In the genomic region with DNA sequence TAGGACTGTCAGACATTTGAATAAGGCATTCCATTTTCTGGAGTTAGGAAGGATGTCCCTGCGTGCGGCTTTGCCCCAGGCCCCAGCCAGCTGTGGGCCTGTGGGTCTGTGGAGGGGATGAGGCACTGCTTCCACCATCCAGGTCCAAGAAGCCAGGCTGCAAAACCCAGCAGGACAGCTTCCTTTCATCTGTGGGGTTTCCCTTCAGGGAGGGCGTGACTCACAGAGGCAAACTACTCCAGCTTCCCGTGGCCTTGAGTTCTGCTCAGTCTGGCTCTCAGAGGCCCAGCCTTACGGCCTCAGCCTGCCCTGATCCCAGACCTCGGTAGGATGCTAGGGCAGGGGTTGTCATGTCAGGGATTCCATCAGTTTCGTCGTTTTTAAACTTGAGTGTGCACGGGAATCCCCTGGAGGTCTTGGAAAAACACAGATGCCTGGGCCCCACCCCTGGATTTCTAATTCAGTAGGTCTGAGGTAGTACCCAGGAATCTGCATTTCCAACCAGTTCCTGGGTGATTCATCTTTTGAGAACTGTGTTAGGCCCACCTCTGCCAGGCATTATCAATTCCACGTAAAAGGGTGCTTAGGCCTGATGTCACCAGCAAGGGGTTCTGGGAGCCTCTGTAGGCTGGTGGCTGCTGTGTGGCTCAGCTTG, we compare ENCODE assay signal across 13 cellular contexts. TPM values are rescaled to one million over a fixed set of nuclear protein-coding genes. Genes with fewer than 3 reads are reported as not detected.
DNase-seq lines count a peak whose midpoint lies in the region; ATAC-seq, FAIRE-seq and TF ChIP-seq lines count a peak whose summit lies in the region.
"Had no signal": no experiment of that assay in that cellular context is flagged by ENCODE, and none has a peak within 500 bp of the region (broad histone marks: within the 10 kb centered on the region; RNA-seq: fewer than 3 reads in every experiment).

No MANE protein-coding gene starts in this region.

- ATAC-seq in HG02798 (IDR thresholded peaks at IDR 0.05; ENCODE audit: poor library complexity, unreplicated experiment) = no peak

- no peak for FAIRE-seq in D721Med (lab: Jason Lieb, UNC)

- H3K4me3 ChIP-seq in fibroblast of mammary gland (ENCODE audit: control insufficient read depth, low read depth, low read length) = no peak overlapping the region
- H3K4me3 ChIP-seq: HAP-1, left ventricle myocardium inferior had no signal

- TF ChIP-seq CTCF in VCaP (conservative IDR thresholded peaks at IDR 0.05) = no peak
- TF ChIP-seq CTCF in fibroblast of mammary gland (conservative IDR thresholded peaks at IDR 0.05; ENCODE audit: control insufficient read depth, insufficient read depth, low read depth, low read length) = no peak
- no peak for TF ChIP-seq CTCF in D721Med (IDR thresholded peaks at IDR 0.05; ENCODE audit: insufficient read depth, missing control alignments)

- peak overlapping the region; percentile 71 for H3K27ac ChIP-seq in VCaP
- H3K27ac ChIP-seq: left ventricle myocardium inferior, neutrophil had no signal

- DNase-seq in A172 (ENCODE audit: low spot score) (peak; percentile 13), EH (ENCODE audit: low read depth) (peak; percentile 20), fibroblast of mammary gland (ENCODE audit: low read depth) (peak; percentile 12), D721Med (ENCODE audit: insufficient read length, low spot score) (no peak), NCI-H187 (lab: John Stamatoyannopoulos, UW) (no peak), SKM-1 treated with dmso at 0.1 percent for 144 hours (lab: John Stamatoyannopoulos, UW; ENCODE audit: unreplicated experiment) (no peak)
- DNase-seq: foreskin melanocyte, left ventricle myocardium inferior, OCI-M1 had no signal

RNA-seq across cellular contexts. Expression of a gene that starts 32.3 kb away (rescaled TPM):
- 0.12 and 0.31 TPM in 2 replicates for total RNA-seq in A172 (2014; rRNA removed; shearing (Covaris generic))

Comparison
In these comparisons a context has a peak if more than half of its experiments do, and no peak if none do; other contexts are left out.
1. DNase-seq: peak in A172 (single experiment), EH (single experiment) and fibroblast of mammary gland (single experiment); none in D721Med (single experiment), NCI-H187 (0 of 2) and SKM-1 treated with dmso at 0.1 percent for 144 hours (single experiment).